Comparison of ENCODE assay signal across 23 cellular contexts in the genomic region with DNA sequence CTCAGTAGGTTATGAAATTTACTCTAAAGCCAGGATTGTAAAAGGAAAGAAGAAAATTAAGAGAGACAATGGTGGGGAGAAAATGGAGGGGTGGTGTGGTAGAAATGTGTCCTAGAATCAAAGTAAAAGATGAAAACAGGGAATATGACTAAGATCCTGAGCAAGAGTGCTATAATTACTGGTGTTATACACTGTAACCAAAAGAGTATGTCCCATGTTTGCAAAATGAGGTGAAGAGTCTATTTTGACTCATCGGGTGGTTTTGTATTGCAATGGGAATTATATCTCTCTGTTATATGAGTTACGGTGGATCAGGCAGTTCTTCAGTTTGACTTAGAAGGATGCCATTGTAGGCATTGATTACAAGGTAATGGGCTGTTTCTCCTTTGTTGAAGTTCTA. TPM values are rescaled to one million over a fixed set of nuclear protein-coding genes. Genes with fewer than 3 reads are reported as not detected.
A peak's percentile ranks its signal among the peaks of the same experiment; 100 is the strongest.
DNase-seq lines count a peak whose midpoint lies in the region; ATAC-seq and TF ChIP-seq lines count a peak whose summit lies in the region.
"Had no signal": no experiment of that assay in that cellular context is flagged by ENCODE, and none has a peak within 500 bp of the region (broad histone marks: within the 10 kb centered on the region; RNA-seq: fewer than 3 reads in every experiment).

No MANE protein-coding gene starts in this region.

- no peak for TF ChIP-seq CTCF in activated CD8-positive, alpha-beta T cell treated with anti-CD3 and anti-CD28 coated beads for 36 hours (IDR thresholded peaks at IDR 0.05)
- TF ChIP-seq CTCF in GM13977 (IDR thresholded peaks at IDR 0.05; ENCODE audit: extremely low read depth, insufficient read depth, missing control alignments) (no peak), left lung (IDR thresholded peaks at IDR 0.05) (no peak)

- peaks cover 26% of the 10 kb centered on the region for H3K36me3 Mint-ChIP-seq in activated CD8-positive, alpha-beta T cell treated with anti-CD3 and anti-CD28 coated beads for 36 hours (ENCODE audit: low read depth)
- H3K36me3 Mint-ChIP-seq in activated CD8-positive, alpha-beta T cell treated with anti-CD3 and anti-CD28 coated beads, Interleukin-2, amount 10 ng/mL, durations not matched to agents 7 days and 5 days (ENCODE audit: low read depth) = peaks cover 58% of the 10 kb centered on the region
- peaks cover 17% of the 10 kb centered on the region for H3K36me3 Mint-ChIP-seq in activated naive CD8-positive, alpha-beta T cell treated with anti-CD3 and anti-CD28 coated beads, Interleukin-2, amount 50 U/mL, for 24 hours (ENCODE audit: low read depth)
- H3K36me3 Mint-ChIP-seq in stimulated activated effector memory CD8-positive, alpha-beta T cell treated with anti-CD3 and anti-CD28 coated beads, Interleukin-12 subunit alpha, Interleukin-12 subunit beta, amount 100 ng/mL, for 72 hours = peaks cover 8% of the 10 kb centered on the region

- no peak overlapping the region for H3K4me2 ChIP-seq in GM23248 (ENCODE audit: unreplicated experiment)
- H3K4me2 ChIP-seq: SK-N-SH had no signal

- H3K9me3 ChIP-seq in GM23248 (ENCODE audit: low read depth) (no peaks in the 10 kb centered on the region), left lung (no peaks in the 10 kb centered on the region)
- H3K9me3 ChIP-seq: adrenal gland, gastrocnemius medialis, SK-N-SH, upper lobe of left lung had no signal

- peak overlapping the region; percentile 27 for H3K27ac Mint-ChIP-seq in activated CD8-positive, alpha-beta T cell treated with anti-CD3 and anti-CD28 coated beads for 36 hours
- no peak overlapping the region for H3K27ac Mint-ChIP-seq in activated CD8-positive, alpha-beta T cell treated with anti-CD3 and anti-CD28 coated beads, Interleukin-2, amount 10 ng/mL, durations not matched to agents 7 days and 5 days
- H3K27ac Mint-ChIP-seq in activated naive CD8-positive, alpha-beta T cell treated with anti-CD3 and anti-CD28 coated beads, Interleukin-2, amount 50 U/mL, for 24 hours = peak overlapping the region; percentile 57
- no peak overlapping the region for H3K27ac Mint-ChIP-seq in stimulated activated effector memory CD8-positive, alpha-beta T cell treated with anti-CD3 and anti-CD28 coated beads, Interleukin-12 subunit alpha, Interleukin-12 subunit beta, amount 100 ng/mL, for 72 hours
- H3K27ac Mint-ChIP-seq: CD14-positive monocyte had no signal

- H3K4me3 ChIP-seq in GM23248 (no peak overlapping the region), left lung (no peak overlapping the region)
- H3K4me3 ChIP-seq: adrenal gland, gastrocnemius medialis, upper lobe of left lung had no signal

- POLR2A ChIA-PET in activated CD8-positive, alpha-beta T cell treated with anti-CD3 and anti-CD28 coated beads for 36 hours (lab: Charles Lee) = no interaction called here
- POLR2A ChIA-PET in activated CD8-positive, alpha-beta T cell treated with anti-CD3 and anti-CD28 coated beads, Interleukin-2, amount 10 ng/mL, durations not matched to agents 7 days and 5 days (lab: Charles Lee) = interaction anchor here (0.8 kb wide), 1 partner anchor 9 kb away, joined by 3 read pairs; the partner anchor contains the start of gene L3MBTL3

- H3K27me3 ChIP-seq in GM23248 (replicated peaks; ENCODE audit: insufficient read depth) = no peaks in the 10 kb centered on the region
- no peaks in the 10 kb centered on the region for H3K27me3 ChIP-seq in left lung
- H3K27me3 ChIP-seq: adrenal gland, gastrocnemius medialis, upper lobe of left lung had no signal

- no peak for DNase-seq in activated CD8-positive, alpha-beta T cell treated with anti-CD3 and anti-CD28 coated beads for 36 hours
- no peak for DNase-seq in activated CD8-positive, alpha-beta T cell treated with anti-CD3 and anti-CD28 coated beads, Interleukin-2, amount 10 ng/mL, durations not matched to agents 7 days and 5 days
- DNase-seq in GM23248 = peak; percentile 56
- DNase-seq in activated naive CD8-positive, alpha-beta T cell treated with anti-CD3 and anti-CD28 coated beads, Interleukin-2, amount 50 U/mL, for 24 hours = no peak
- DNase-seq in stimulated activated effector memory CD8-positive, alpha-beta T cell treated with anti-CD3 and anti-CD28 coated beads, Interleukin-12 subunit alpha, Interleukin-12 subunit beta, amount 100 ng/mL, for 72 hours (ENCODE audit: low spot score in 2 of 2) = no peak
- no peak for DNase-seq in GM13977 (ENCODE audit: low spot score)
- no peak for DNase-seq in HuH-7.5 (ENCODE audit: low spot score)
- no peak for DNase-seq in left lung
- DNase-seq: activated CD4-positive, alpha-beta T cell treated with anti-CD3 and anti-CD28 coated beads for 1 hour; activated CD8-positive, alpha-beta memory T cell treated with anti-CD3 and anti-CD28 coated beads, Interleukin-2, amount 50 U/mL, for 48 hours; adrenal gland; dermis blood vessel endothelial cell; DMS53; gastrocnemius medialis; NCI-H2029 treated with DMSO at 0.1 percent for 48 hours; NCI-H510A treated with DMSO at 0.1 percent for 48 hours; SK-N-SH; stimulated activated naive CD4-positive, alpha-beta T cell treated with Interleukin-2 at 50 U/mL for 16 hours; T-helper 9 cell; upper lobe of left lung had no signal

- peaks cover 75% of the 10 kb centered on the region for H3K4me1 Mint-ChIP-seq in activated CD8-positive, alpha-beta T cell treated with anti-CD3 and anti-CD28 coated beads for 36 hours (ENCODE audit: low read depth)
- peaks cover 74% of the 10 kb centered on the region for H3K4me1 Mint-ChIP-seq in activated CD8-positive, alpha-beta T cell treated with anti-CD3 and anti-CD28 coated beads, Interleukin-2, amount 10 ng/mL, durations not matched to agents 7 days and 5 days (ENCODE audit: low read depth)
- peaks cover 74% of the 10 kb centered on the region for H3K4me1 Mint-ChIP-seq in activated naive CD8-positive, alpha-beta T cell treated with anti-CD3 and anti-CD28 coated beads, Interleukin-2, amount 50 U/mL, for 24 hours
- peaks cover 62% of the 10 kb centered on the region for H3K4me1 Mint-ChIP-seq in stimulated activated effector memory CD8-positive, alpha-beta T cell treated with anti-CD3 and anti-CD28 coated beads, Interleukin-12 subunit alpha, Interleukin-12 subunit beta, amount 100 ng/mL, for 72 hours

- no peaks in the 10 kb centered on the region for H3K9me2 ChIP-seq in GM23248 (ENCODE audit: insufficient read depth)
- H3K9me2 ChIP-seq: SK-N-SH had no signal

- H3K4me3 Mint-ChIP-seq in activated CD8-positive, alpha-beta T cell treated with anti-CD3 and anti-CD28 coated beads for 36 hours = no peak overlapping the region
- no peak overlapping the region for H3K4me3 Mint-ChIP-seq in activated CD8-positive, alpha-beta T cell treated with anti-CD3 and anti-CD28 coated beads, Interleukin-2, amount 10 ng/mL, durations not matched to agents 7 days and 5 days
- H3K4me3 Mint-ChIP-seq in activated naive CD8-positive, alpha-beta T cell treated with anti-CD3 and anti-CD28 coated beads, Interleukin-2, amount 50 U/mL, for 24 hours = peak overlapping the region; percentile 31
- H3K4me3 Mint-ChIP-seq in stimulated activated effector memory CD8-positive, alpha-beta T cell treated with anti-CD3 and anti-CD28 coated beads, Interleukin-12 subunit alpha, Interleukin-12 subunit beta, amount 100 ng/mL, for 72 hours = peak overlapping the region; percentile 5
- H3K4me3 Mint-ChIP-seq: CD14-positive monocyte had no signal

- H3K79me2 ChIP-seq in GM23248 (ENCODE audit: insufficient read depth) = 0 out of 2 replicates have a peak, but pooled peaks cover 4% of the 10 kb centered on the region

- H3K36me3 ChIP-seq in GM23248 (ENCODE audit: low read depth) = no peaks in the 10 kb centered on the region
- no peaks in the 10 kb centered on the region for H3K36me3 ChIP-seq in left lung
- H3K36me3 ChIP-seq: adrenal gland, gastrocnemius medialis, upper lobe of left lung had no signal

- CTCF ChIA-PET in activated CD8-positive, alpha-beta T cell treated with anti-CD3 and anti-CD28 coated beads for 36 hours (lab: Charles Lee) = interaction anchor here (0.8 to 1.3 kb wide), 2 partner anchors 14 to 251 kb away, joined by 3 read pairs; no protein-coding TSS in a partner anchor
- CTCF ChIA-PET in activated CD8-positive, alpha-beta T cell treated with anti-CD3 and anti-CD28 coated beads, Interleukin-2, amount 10 ng/mL, durations not matched to agents 7 days and 5 days (lab: Charles Lee) = no interaction called here

- no peak overlapping the region for H3K27ac ChIP-seq in GM23248
- no peak overlapping the region for H3K27ac ChIP-seq in left lung
- H3K27ac ChIP-seq: adrenal gland, gastrocnemius medialis, upper lobe of left lung had no signal

- 65 to 75% methylated on average over 2 of the region's 2 CpGs for WGBS in GM23248 (ENCODE audit: low coverage in 1 of 2, low lambda C conversion rate in 2 of 2, missing lambda C conversion rate in 2 of 2), 2 experiments

- in situ Hi-C loops in GM23248 (cut with MboI) (loop anchor here (10.0 kb wide), 2 partner anchors 432 to 532 kb away; no protein-coding TSS in a partner anchor), GM13977 (cut with MboI; ENCODE audit: low pct_unique_long_range_greater_than_20kb, low sequenced_read_pairs, unreplicated experiment) (no loop called here)

- H2AFZ ChIP-seq in GM23248 = no peak overlapping the region

- no peaks in the 10 kb centered on the region for H4K20me1 ChIP-seq in GM23248 (ENCODE audit: insufficient read depth)

- peak; percentile 48 for ATAC-seq in activated CD8-positive, alpha-beta T cell treated with anti-CD3 and anti-CD28 coated beads for 36 hours
- ATAC-seq in activated CD8-positive, alpha-beta T cell treated with anti-CD3 and anti-CD28 coated beads, Interleukin-2, amount 10 ng/mL, durations not matched to agents 7 days and 5 days = no peak
- ATAC-seq in activated naive CD8-positive, alpha-beta T cell treated with anti-CD3 and anti-CD28 coated beads, Interleukin-2, amount 50 U/mL, for 24 hours = peak; percentile 67
- ATAC-seq in stimulated activated effector memory CD8-positive, alpha-beta T cell treated with anti-CD3 and anti-CD28 coated beads, Interleukin-12 subunit alpha, Interleukin-12 subunit beta, amount 100 ng/mL, for 72 hours = peak; percentile 94
- no peak for ATAC-seq in left lung
- ATAC-seq: gastrocnemius medialis, sciatic nerve had no signal

- no peak overlapping the region for H3K9ac ChIP-seq in GM23248
- H3K9ac ChIP-seq: KMS-11, SK-N-SH had no signal

- H3K27me3 Mint-ChIP-seq in activated CD8-positive, alpha-beta T cell treated with anti-CD3 and anti-CD28 coated beads for 36 hours = no peaks in the 10 kb centered on the region
- H3K27me3 Mint-ChIP-seq in activated CD8-positive, alpha-beta T cell treated with anti-CD3 and anti-CD28 coated beads, Interleukin-2, amount 10 ng/mL, durations not matched to agents 7 days and 5 days (ENCODE audit: low read depth) = no peaks in the 10 kb centered on the region
- no peaks in the 10 kb centered on the region for H3K27me3 Mint-ChIP-seq in activated naive CD8-positive, alpha-beta T cell treated with anti-CD3 and anti-CD28 coated beads, Interleukin-2, amount 50 U/mL, for 24 hours

- intact Hi-C loops in activated CD8-positive, alpha-beta T cell treated with anti-CD3 and anti-CD28 coated beads for 36 hours (cut with micrococcal nuclease) = loop anchor here (5.0 to 10.0 kb wide), 2 partner anchors 110 to 532 kb away; no protein-coding TSS in a partner anchor
- intact Hi-C loops in left lung (cut with DNase I) = loop anchor here in 1 of 2 donors (10.0 kb wide), 1 partner anchor 122 kb away; no protein-coding TSS in a partner anchor

- peaks cover 11% of the 10 kb centered on the region; the same call in 1 of the 2 replicates for H3F3A ChIP-seq in GM23248 (ENCODE audit: insufficient read depth)

- no peaks in the 10 kb centered on the region for H3K9me3 Mint-ChIP-seq in activated CD8-positive, alpha-beta T cell treated with anti-CD3 and anti-CD28 coated beads for 36 hours
- H3K9me3 Mint-ChIP-seq in activated CD8-positive, alpha-beta T cell treated with anti-CD3 and anti-CD28 coated beads, Interleukin-2, amount 10 ng/mL, durations not matched to agents 7 days and 5 days (ENCODE audit: insufficient read depth) = no peaks in the 10 kb centered on the region
- no peaks in the 10 kb centered on the region for H3K9me3 Mint-ChIP-seq in activated naive CD8-positive, alpha-beta T cell treated with anti-CD3 and anti-CD28 coated beads, Interleukin-2, amount 50 U/mL, for 24 hours
- no peaks in the 10 kb centered on the region for H3K9me3 Mint-ChIP-seq in stimulated activated effector memory CD8-positive, alpha-beta T cell treated with anti-CD3 and anti-CD28 coated beads, Interleukin-12 subunit alpha, Interleukin-12 subunit beta, amount 100 ng/mL, for 72 hours
- H3K9me3 Mint-ChIP-seq: CD14-positive monocyte had no signal

- peaks cover 8% of the 10 kb centered on the region for H3K4me1 ChIP-seq in GM23248 (ENCODE audit: insufficient read depth)
- H3K4me1 ChIP-seq in left lung = no peaks in the 10 kb centered on the region
- H3K4me1 ChIP-seq: gastrocnemius medialis, upper lobe of left lung had no signal

RNA-seq across cellular contexts. Expression of gene L3MBTL3, which starts 8.5 kb away (rescaled TPM):
- 10 to 100 TPM; 13.5 to 14.9 TPM for total RNA-seq in activated CD8-positive, alpha-beta T cell treated with anti-CD3 and anti-CD28 coated beads for 36 hours
- total RNA-seq in activated CD8-positive, alpha-beta T cell treated with anti-CD3 and anti-CD28 coated beads, Interleukin-2, amount 10 ng/mL, durations not matched to agents 7 days and 5 days = 10 to 100 TPM; 31.7 to 34.0 TPM
- 4.3 and 21.8 TPM in 2 replicates for total RNA-seq in GM23248 (2014; rRNA removed; shearing (Covaris generic))
- 2.4 and 3.3 TPM in 2 replicates for polyA plus RNA-seq in GM23248 (2016; fragmentation: Nextera tagmentation; extraction: Ambion mirVana)
- 1 to 10 TPM; 5.7 to 6.4 TPM for total RNA-seq in left lung

Comparison
In these comparisons a context has a peak if more than half of its experiments do, and no peak if none do; other contexts are left out.
1. ATAC-seq: peak in activated CD8-positive, alpha-beta T cell treated with anti-CD3 and anti-CD28 coated beads for 36 hours (single experiment), activated naive CD8-positive, alpha-beta T cell treated with anti-CD3 and anti-CD28 coated beads, Interleukin-2, amount 50 U/mL, for 24 hours (single experiment) and stimulated activated effector memory CD8-positive, alpha-beta T cell treated with anti-CD3 and anti-CD28 coated beads, Interleukin-12 subunit alpha, Interleukin-12 subunit beta, amount 100 ng/mL, for 72 hours (single experiment); none in activated CD8-positive, alpha-beta T cell treated with anti-CD3 and anti-CD28 coated beads, Interleukin-2, amount 10 ng/mL, durations not matched to agents 7 days and 5 days (single experiment) and left lung (single experiment).
2. H3K27ac Mint-ChIP-seq: peak in activated CD8-positive, alpha-beta T cell treated with anti-CD3 and anti-CD28 coated beads for 36 hours (single experiment) and activated naive CD8-positive, alpha-beta T cell treated with anti-CD3 and anti-CD28 coated beads, Interleukin-2, amount 50 U/mL, for 24 hours (single experiment); none in activated CD8-positive, alpha-beta T cell treated with anti-CD3 and anti-CD28 coated beads, Interleukin-2, amount 10 ng/mL, durations not matched to agents 7 days and 5 days (single experiment) and stimulated activated effector memory CD8-positive, alpha-beta T cell treated with anti-CD3 and anti-CD28 coated beads, Interleukin-12 subunit alpha, Interleukin-12 subunit beta, amount 100 ng/mL, for 72 hours (single experiment).
3. H3K4me3 Mint-ChIP-seq: peak in activated naive CD8-positive, alpha-beta T cell treated with anti-CD3 and anti-CD28 coated beads, Interleukin-2, amount 50 U/mL, for 24 hours (single experiment) and stimulated activated effector memory CD8-positive, alpha-beta T cell treated with anti-CD3 and anti-CD28 coated beads, Interleukin-12 subunit alpha, Interleukin-12 subunit beta, amount 100 ng/mL, for 72 hours (single experiment); none in activated CD8-positive, alpha-beta T cell treated with anti-CD3 and anti-CD28 coated beads for 36 hours (single experiment) and activated CD8-positive, alpha-beta T cell treated with anti-CD3 and anti-CD28 coated beads, Interleukin-2, amount 10 ng/mL, durations not matched to agents 7 days and 5 days (single experiment).